ENCODE assay signal across 14 cellular contexts in genomic region chr12:47768323-47768811, GRCh38. TPM values are rescaled to one million over a fixed set of nuclear protein-coding genes. Genes with fewer than 3 reads are reported as not detected.
A peak's percentile ranks its signal among the peaks of the same experiment; 100 is the strongest.
DNase-seq lines count a peak whose midpoint lies in the region; ATAC-seq, FAIRE-seq and TF ChIP-seq lines count a peak whose summit lies in the region.
"Had no signal": no experiment of that assay in that cellular context is flagged by ENCODE, and none has a peak within 500 bp of the region (broad histone marks: within the 10 kb centered on the region; RNA-seq: fewer than 3 reads in every experiment).

No MANE protein-coding gene starts in this region.

- no peaks in the 10 kb centered on the region for H3K27me3 ChIP-seq in SK-N-SH (ENCODE audit: insufficient read depth)
- H3K27me3 ChIP-seq: esophagus squamous epithelium, transverse colon had no signal

- no peak for TF ChIP-seq RAD21 in A549 (conservative IDR thresholded peaks at IDR 0.05 in 1 of 2, IDR thresholded peaks at IDR 0.05 in 1 of 2)
- TF ChIP-seq RAD21 in SK-N-SH (IDR thresholded peaks at IDR 0.05; ENCODE audit: low read length): no peak

- WGBS in A549 (ENCODE audit: missing lambda C conversion rate): 41% methylated on average over 2 of the region's 2 CpGs
- 51% methylated on average over 2 of the region's 2 CpGs for WGBS in SK-N-SH (ENCODE audit: low lambda C conversion rate)

- POLR2A ChIA-PET in A549 (lab: Yijun Ruan, JAX): interaction anchor here (2.4 kb wide), 1 partner anchor 62 kb away, joined by 7 read pairs; the partner anchor contains the start of gene RPAP3
- POLR2A ChIA-PET in SK-N-SH (lab: Yijun Ruan, JAX): no interaction called here

- H4K20me1 ChIP-seq in SK-N-SH (ENCODE audit: insufficient read depth): no peaks in the 10 kb centered on the region

- no peaks in the 10 kb centered on the region for H3F3A ChIP-seq in SK-N-SH (replicated peaks; ENCODE audit: insufficient read depth)

- H3K4me3 ChIP-seq in A549 (no peak overlapping the region), SK-N-SH (ENCODE audit: low read depth in 2 of 2, low read length in 1 of 2) (no peak overlapping the region)
- H3K4me3 ChIP-seq: esophagus squamous epithelium, mucosa of descending colon, transverse colon had no signal

- no peaks in the 10 kb centered on the region for H3K9me3 ChIP-seq in A549
- H3K9me3 ChIP-seq in SK-N-SH: no peaks in the 10 kb centered on the region
- H3K9me3 ChIP-seq: esophagus squamous epithelium, mucosa of descending colon, transverse colon had no signal

- H3K36me3 ChIP-seq in SK-N-SH (replicated peaks in 1 of 2; ENCODE audit: control insufficient read depth in 1 of 2, insufficient read depth in 2 of 2, low read length in 1 of 2): no peaks in the 10 kb centered on the region
- H3K36me3 ChIP-seq: esophagus squamous epithelium, transverse colon had no signal

- no peak for TF ChIP-seq CTCF in A549 (IDR thresholded peaks at IDR 0.05)
- no peak for TF ChIP-seq CTCF in SK-N-SH (IDR thresholded peaks at IDR 0.05)

- H3K79me2 ChIP-seq in SK-N-SH (ENCODE audit: insufficient read depth): no peaks in the 10 kb centered on the region

- H2AFZ ChIP-seq in SK-N-SH (ENCODE audit: low read depth): no peak overlapping the region

- CTCF ChIA-PET in A549 (lab: Yijun Ruan, JAX) (interaction anchor here (0.7 to 59.0 kb wide), 5 partner anchors 11 to 71 kb away, joined by 3 to 1532 read pairs (median 343); partner anchors contain the start of genes ENDOU, RAPGEF3 and RPAP3), SK-N-SH (lab: Yijun Ruan, JAX) (interaction anchor here (1.1 to 22.9 kb wide), 7 partner anchors 9 to 194 kb away, joined by 5 to 1294 read pairs (median 90); partner anchors contain the start of genes ENDOU, HDAC7, RAPGEF3 and RPAP3)

- peak in 1 of 2 experiments; percentile 18; a peak in 3 of 6 replicates for ATAC-seq in A549
- no peak for ATAC-seq in HG03342 (IDR thresholded peaks at IDR 0.05; ENCODE audit: unreplicated experiment)
- no peak for ATAC-seq in HG03139 (IDR thresholded peaks at IDR 0.05; ENCODE audit: unreplicated experiment)
- ATAC-seq: mucosa of descending colon had no signal

- no peak for TF ChIP-seq POLR2A in A549 (IDR thresholded peaks at IDR 0.05; ENCODE audit: low read length)

- H3K4me1 ChIP-seq in A549 (peaks cover 47% of the 10 kb centered on the region), SK-N-SH (ENCODE audit: control insufficient read depth in 1 of 2, insufficient read depth in 2 of 2, low read depth in 1 of 2, low read length in 1 of 2) (peaks cover 7 to 26% of the 10 kb centered on the region in 2 experiments; a peak in 1 of 4 replicates)

- peak overlapping the region; percentile 39 for H3K4me2 ChIP-seq in A549
- no peak overlapping the region for H3K4me2 ChIP-seq in SK-N-SH

- no peak for FAIRE-seq in A549 (lab: Jason Lieb, UNC)

- DNase-seq in A549 (ENCODE audit: low read depth in 1 of 2, low spot score in 1 of 2) (peak in 1 of 2 experiments; percentile 51), HT1080 (ENCODE audit: low read depth) (peak; percentile 69), SK-N-SH (no peak), islet precursor cell (peak; percentile 88), globus pallidus (ENCODE audit: low spot score) (no peak), NCI-H1092 (lab: John Stamatoyannopoulos, UW) (no peak)
- DNase-seq: activated CD4-positive, CD25-positive, alpha-beta regulatory T cell treated with anti-CD3 and anti-CD28 coated beads, Interleukin-2, amount 50 U/mL, for 72 hours; activated T-cell treated with anti-CD3 and anti-CD28 coated beads for 4 hours; cortex of kidney; esophagus squamous epithelium; mucosa of descending colon; transverse colon had no signal

- no peak overlapping the region for H3K9ac ChIP-seq in SK-N-SH

- H3K9me2 ChIP-seq in SK-N-SH: no peaks in the 10 kb centered on the region

- H3K27ac ChIP-seq in A549: peak overlapping the region; percentile 50 to 71; a peak in 4 of 6 replicates
- no peak overlapping the region for H3K27ac ChIP-seq in SK-N-SH (ENCODE audit: low read depth in 2 of 2, low read length in 1 of 2)
- H3K27ac ChIP-seq: esophagus squamous epithelium, transverse colon had no signal

- TF ChIP-seq EP300 in A549 (IDR thresholded peaks at IDR 0.05) (no peak), SK-N-SH (IDR thresholded peaks at IDR 0.05; ENCODE audit: borderline replicate concordance in 1 of 2, low read depth in 1 of 2, low read length in 1 of 2) (no peak)

TF ChIP-seq in A549, 52 proteins besides CTCF, POLR2A, EP300 and RAD21 (continues in another document):
- TF ChIP-seq, protein P1, sequence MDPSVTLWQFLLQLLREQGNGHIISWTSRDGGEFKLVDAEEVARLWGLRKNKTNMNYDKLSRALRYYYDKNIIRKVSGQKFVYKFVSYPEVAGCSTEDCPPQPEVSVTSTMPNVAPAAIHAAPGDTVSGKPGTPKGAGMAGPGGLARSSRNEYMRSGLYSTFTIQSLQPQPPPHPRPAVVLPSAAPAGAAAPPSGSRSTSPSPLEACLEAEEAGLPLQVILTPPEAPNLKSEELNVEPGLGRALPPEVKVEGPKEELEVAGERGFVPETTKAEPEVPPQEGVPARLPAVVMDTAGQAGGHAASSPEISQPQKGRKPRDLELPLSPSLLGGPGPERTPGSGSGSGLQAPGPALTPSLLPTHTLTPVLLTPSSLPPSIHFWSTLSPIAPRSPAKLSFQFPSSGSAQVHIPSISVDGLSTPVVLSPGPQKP (IDR thresholded peaks at IDR 0.05; ENCODE audit: low read depth, low read length): no peak
- TF ChIP-seq KDM5A (IDR thresholded peaks at IDR 0.05): no peak
- no peak for TF ChIP-seq ZNF302 (CRISPR knock-in tag; IDR thresholded peaks at IDR 0.05)

TF ChIP-seq in SK-N-SH, 30 proteins besides CTCF, POLR2A, EP300 and RAD21:
- TF ChIP-seq GABPA (IDR thresholded peaks at IDR 0.05; ENCODE audit: low read depth): no peak
- TF ChIP-seq PBX3 (IDR thresholded peaks at IDR 0.05): peak; percentile 53; the same call in 1 of the 2 replicates

RNA-seq across cellular contexts. Expression of gene SLC48A1, which starts 4.7 kb away (rescaled TPM):
- polyA plus RNA-seq in A549 (2011; rRNA removed) (25.1 and 27.3 TPM in 2 replicates), A549 (2017; fragmentation: RNase III; extraction: RNeasy Plus Mini Kit Qiagen cat#74134 plus additional on column Dnase treatment) (32.6 to 35.2 TPM (median 33.3 TPM) in 3 replicates), SK-N-SH (2012; rRNA removed) (7.3 and 8.1 TPM in 2 replicates)
- polyA plus RNA-seq in A549 (2012; cell fraction: cytosol; rRNA removed): 27.5 and 39.0 TPM in 2 replicates
- polyA plus RNA-seq in A549 (2012; cell fraction: nucleus; rRNA removed): 43.0 and 43.8 TPM in 2 replicates
- 37.7 and 42.9 TPM in 2 replicates for polyA minus RNA-seq in A549 (2011; rRNA and poly(A)+ RNA removed)
- 11.7 and 13.3 TPM in 2 replicates for total RNA-seq in HT1080 (2014; rRNA removed; shearing (Covaris generic))
- 12.8 and 17.8 TPM in 2 replicates for polyA plus RNA-seq in HT1080 (2015; cell fraction: cytosol; rRNA removed)
- polyA plus RNA-seq in HT1080 (2015; cell fraction: nucleus; rRNA removed): 20.2 and 21.6 TPM in 2 replicates
- 4.7 and 6.8 TPM in 2 replicates for polyA plus RNA-seq in SK-N-SH (2012; cell fraction: cytosol; rRNA removed)
- 13.1 and 16.1 TPM in 2 replicates for polyA plus RNA-seq in SK-N-SH (2012; cell fraction: nucleus; rRNA removed)

RNA-seq across cellular contexts. Expression of gene RAPGEF3, which starts 9.7 kb away (rescaled TPM):
- polyA plus RNA-seq in A549 (2011; rRNA removed) (0.70 and 0.75 TPM in 2 replicates), A549 (2017; fragmentation: RNase III; extraction: RNeasy Plus Mini Kit Qiagen cat#74134 plus additional on column Dnase treatment) (0.69 to 0.89 TPM (median 0.88 TPM) in 3 replicates), SK-N-SH (2012; rRNA removed) (0.90 and 0.93 TPM in 2 replicates)
- 0.69 and 0.70 TPM in 2 replicates for polyA plus RNA-seq in A549 (2012; cell fraction: cytosol; rRNA removed)
- 2.3 and 2.9 TPM in 2 replicates for polyA plus RNA-seq in A549 (2012; cell fraction: nucleus; rRNA removed)
- 1.8 and 2.2 TPM in 2 replicates for polyA minus RNA-seq in A549 (2011; rRNA and poly(A)+ RNA removed)
- total RNA-seq in HT1080 (2014; rRNA removed; shearing (Covaris generic)): 3.7 and 4.1 TPM in 2 replicates
- polyA plus RNA-seq in HT1080 (2015; cell fraction: cytosol; rRNA removed): 1.5 and 2.2 TPM in 2 replicates
- polyA plus RNA-seq in HT1080 (2015; cell fraction: nucleus; rRNA removed): 5.8 and 7.8 TPM in 2 replicates
- 0.23 and 0.42 TPM in 2 replicates for polyA plus RNA-seq in SK-N-SH (2012; cell fraction: cytosol; rRNA removed)
- polyA plus RNA-seq in SK-N-SH (2012; cell fraction: nucleus; rRNA removed): 3.8 and 4.7 TPM in 2 replicates

RNA-seq across cellular contexts. Expression of gene ENDOU, which starts 43.1 kb away (rescaled TPM):
- polyA plus RNA-seq in A549 (2011; rRNA removed) (not detected in 2 replicates), A549 (2017; fragmentation: RNase III; extraction: RNeasy Plus Mini Kit Qiagen cat#74134 plus additional on column Dnase treatment) (not detected in 3 replicates), SK-N-SH (2012; rRNA removed) (not detected in 2 replicates)
- not detected in 2 replicates for polyA plus RNA-seq in A549 (2012; cell fraction: cytosol; rRNA removed)
- polyA plus RNA-seq in A549 (2012; cell fraction: nucleus; rRNA removed): 0.04 TPM in 1 of 2 replicates, not detected in the other
- polyA minus RNA-seq in A549 (2011; rRNA and poly(A)+ RNA removed): not detected in 2 replicates
- total RNA-seq in HT1080 (2014; rRNA removed; shearing (Covaris generic)): not detected in 2 replicates
- polyA plus RNA-seq in HT1080 (2015; cell fraction: cytosol; rRNA removed): not detected in 2 replicates
- polyA plus RNA-seq in HT1080 (2015; cell fraction: nucleus; rRNA removed): not detected in 2 replicates
- not detected in 2 replicates for polyA plus RNA-seq in SK-N-SH (2012; cell fraction: cytosol; rRNA removed)
- polyA plus RNA-seq in SK-N-SH (2012; cell fraction: nucleus; rRNA removed): not detected in 2 replicates

RNA-seq across cellular contexts. Expression of gene HDAC7, which starts 51.3 kb away (rescaled TPM):
- polyA plus RNA-seq in A549 (2011; rRNA removed) (17.2 and 20.8 TPM in 2 replicates), A549 (2017; fragmentation: RNase III; extraction: RNeasy Plus Mini Kit Qiagen cat#74134 plus additional on column Dnase treatment) (34.1 to 38.9 TPM (median 36.0 TPM) in 3 replicates), SK-N-SH (2012; rRNA removed) (32.7 and 51.0 TPM in 2 replicates)
- 42.9 and 56.8 TPM in 2 replicates for polyA plus RNA-seq in A549 (2012; cell fraction: cytosol; rRNA removed)
- polyA plus RNA-seq in A549 (2012; cell fraction: nucleus; rRNA removed): 170 and 171 TPM in 2 replicates
- 20.2 and 26.1 TPM in 2 replicates for polyA minus RNA-seq in A549 (2011; rRNA and poly(A)+ RNA removed)
- 36.8 and 40.0 TPM in 2 replicates for total RNA-seq in HT1080 (2014; rRNA removed; shearing (Covaris generic))
- polyA plus RNA-seq in HT1080 (2015; cell fraction: cytosol; rRNA removed): 46.7 and 49.2 TPM in 2 replicates
- 105 and 114 TPM in 2 replicates for polyA plus RNA-seq in HT1080 (2015; cell fraction: nucleus; rRNA removed)
- polyA plus RNA-seq in SK-N-SH (2012; cell fraction: cytosol; rRNA removed): 20.4 and 31.4 TPM in 2 replicates
- 227 and 305 TPM in 2 replicates for polyA plus RNA-seq in SK-N-SH (2012; cell fraction: nucleus; rRNA removed)

Comparison
In these comparisons a context has a peak if more than half of its experiments do, and no peak if none do; other contexts are left out.
1. DNase-seq: peak in HT1080 (single experiment) and islet precursor cell (single experiment); none in SK-N-SH (single experiment), globus pallidus (single experiment) and NCI-H1092 (single experiment).
2. H3K27ac ChIP-seq: peak in A549 (2 of 2); none in SK-N-SH (0 of 2).
3. Of the 12 proteins assayed by ChIP-seq in both A549 and SK-N-SH: peak only in A549: none; only in SK-N-SH: PBX3; in both: none; in neither: 11.